27 cellular contexts compared by ENCODE assay signal in genomic region chr17:30548189-30548588, GRCh38.
"Had no signal": no experiment of that assay in that cellular context is flagged by ENCODE, and none has a peak within 500 bp of the region (broad histone marks: within the 10 kb centered on the region; RNA-seq: fewer than 3 reads in every experiment).

No MANE protein-coding gene starts in this region.

- H3K27me3 Mint-ChIP-seq: activated CD8-positive, alpha-beta T cell treated with anti-CD3 and anti-CD28 coated beads for 36 hours; activated naive CD4-positive, alpha-beta T cell treated with anti-CD3 and anti-CD28 coated beads, Interleukin-2, amount 10 ng/mL, durations not matched to agents 7 days and 5 days; activated naive CD8-positive, alpha-beta T cell treated with anti-CD3 and anti-CD28 coated beads, Interleukin-2, amount 50 U/mL, for 24 hours; activated T-cell treated with anti-CD3 and anti-CD28 coated beads, Interleukin-2, amount 50 U/mL, for 24 hours; T-helper 17 cell had no signal

- H3K36me3 Mint-ChIP-seq: activated naive CD4-positive, alpha-beta T cell treated with anti-CD3 and anti-CD28 coated beads, Interleukin-2, amount 10 ng/mL, durations not matched to agents 7 days and 5 days; activated naive CD4-positive, alpha-beta T cell treated with anti-CD3 and anti-CD28 coated beads, Interleukin-2, amount 50 U/mL, for 72 hours had no signal

- H3K9me3 Mint-ChIP-seq: activated CD8-positive, alpha-beta T cell treated with anti-CD3 and anti-CD28 coated beads for 36 hours; activated naive CD4-positive, alpha-beta T cell treated with anti-CD3 and anti-CD28 coated beads, Interleukin-2, amount 10 ng/mL, durations not matched to agents 7 days and 5 days; activated naive CD4-positive, alpha-beta T cell treated with anti-CD3 and anti-CD28 coated beads, Interleukin-2, amount 50 U/mL, for 72 hours; activated naive CD8-positive, alpha-beta T cell treated with anti-CD3 and anti-CD28 coated beads, Interleukin-2, amount 50 U/mL, for 24 hours; activated T-cell treated with anti-CD3 and anti-CD28 coated beads, Interleukin-2, amount 50 U/mL, for 24 hours; activated T-cell treated with anti-CD3 and anti-CD28 coated beads, Interleukin-2, amount 50 U/mL, for 72 hours; T-helper 2 cell treated with Interferon-gamma antibody and Interleukin-4, amounts not matched to agents 5 μg/mL and 100 μg/mL, for 36 hours had no signal

- DNase-seq: activated CD4-positive, alpha-beta T cell treated with anti-CD3 and anti-CD28 coated beads for 48 hours; activated CD4-positive, alpha-beta T cell treated with anti-CD3 and anti-CD28 coated beads, Interleukin-2, amount 50 U/mL, for 1 hour; activated CD4-positive, alpha-beta T cell treated with anti-CD3 and anti-CD28 coated beads, Interleukin-2, amount 50 U/mL, for 48 hours; activated CD8-positive, alpha-beta memory T cell treated with anti-CD3 and anti-CD28 coated beads for 24 hours; activated CD8-positive, alpha-beta memory T cell treated with anti-CD3 and anti-CD28 coated beads, Interleukin-2, amount 50 U/mL, for 48 hours; activated CD8-positive, alpha-beta T cell treated with anti-CD3 and anti-CD28 coated beads for 36 hours; activated gamma-delta T cell; activated naive CD4-positive, alpha-beta T cell; activated naive CD4-positive, alpha-beta T cell treated with anti-CD3 and anti-CD28 coated beads, Interleukin-2, amount 10 ng/mL, durations not matched to agents 7 days and 5 days; activated naive CD8-positive, alpha-beta T cell treated with anti-CD3 and anti-CD28 coated beads, Interleukin-2, amount 50 U/mL, for 24 hours; activated T-cell treated with anti-CD3 and anti-CD28 coated beads for 4 hours; activated T-cell treated with anti-CD3 and anti-CD28 coated beads, Interleukin-2, amount 50 U/mL, for 24 hours; activated T-cell treated with anti-CD3 and anti-CD28 coated beads, Interleukin-2, amount 50 U/mL, for 72 hours; adrenal gland; amygdala; body of pancreas; caudate nucleus; colonic mucosa; effector CD8-positive, alpha-beta T cell; foreskin fibroblast; head of caudate nucleus; T-helper 1 cell; T-helper 17 cell; T1000 had no signal

- ATAC-seq: activated CD8-positive, alpha-beta T cell treated with anti-CD3 and anti-CD28 coated beads for 36 hours; activated naive CD4-positive, alpha-beta T cell treated with anti-CD3 and anti-CD28 coated beads, Interleukin-2, amount 50 U/mL, for 72 hours; activated naive CD8-positive, alpha-beta T cell treated with anti-CD3 and anti-CD28 coated beads, Interleukin-2, amount 50 U/mL, for 24 hours; activated T-cell treated with anti-CD3 and anti-CD28 coated beads, Interleukin-2, amount 50 U/mL, for 72 hours; body of pancreas; esophagus mucosa; T-helper 17 cell had no signal

- H3K4me3 Mint-ChIP-seq: activated CD8-positive, alpha-beta T cell treated with anti-CD3 and anti-CD28 coated beads for 36 hours; activated naive CD4-positive, alpha-beta T cell treated with anti-CD3 and anti-CD28 coated beads, Interleukin-2, amount 10 ng/mL, durations not matched to agents 7 days and 5 days; activated naive CD8-positive, alpha-beta T cell treated with anti-CD3 and anti-CD28 coated beads, Interleukin-2, amount 50 U/mL, for 24 hours; activated T-cell treated with anti-CD3 and anti-CD28 coated beads, Interleukin-2, amount 50 U/mL, for 24 hours; activated T-cell treated with anti-CD3 and anti-CD28 coated beads, Interleukin-2, amount 50 U/mL, for 72 hours; T-helper 17 cell; T-helper 2 cell treated with Interferon-gamma antibody and Interleukin-4, amounts not matched to agents 5 μg/mL and 100 μg/mL, for 36 hours had no signal

- H3K27ac Mint-ChIP-seq: activated CD8-positive, alpha-beta T cell treated with anti-CD3 and anti-CD28 coated beads for 36 hours; activated naive CD4-positive, alpha-beta T cell treated with anti-CD3 and anti-CD28 coated beads, Interleukin-2, amount 10 ng/mL, durations not matched to agents 7 days and 5 days; activated naive CD4-positive, alpha-beta T cell treated with anti-CD3 and anti-CD28 coated beads, Interleukin-2, amount 50 U/mL, for 72 hours; activated naive CD8-positive, alpha-beta T cell treated with anti-CD3 and anti-CD28 coated beads, Interleukin-2, amount 50 U/mL, for 24 hours; activated T-cell treated with anti-CD3 and anti-CD28 coated beads, Interleukin-2, amount 50 U/mL, for 24 hours; activated T-cell treated with anti-CD3 and anti-CD28 coated beads, Interleukin-2, amount 50 U/mL, for 72 hours; T-helper 17 cell; T-helper 2 cell treated with Interferon-gamma antibody and Interleukin-4, amounts not matched to agents 5 μg/mL and 100 μg/mL, for 36 hours had no signal
